Comparison of ENCODE assay signal across 8 cellular contexts in the genomic region with DNA sequence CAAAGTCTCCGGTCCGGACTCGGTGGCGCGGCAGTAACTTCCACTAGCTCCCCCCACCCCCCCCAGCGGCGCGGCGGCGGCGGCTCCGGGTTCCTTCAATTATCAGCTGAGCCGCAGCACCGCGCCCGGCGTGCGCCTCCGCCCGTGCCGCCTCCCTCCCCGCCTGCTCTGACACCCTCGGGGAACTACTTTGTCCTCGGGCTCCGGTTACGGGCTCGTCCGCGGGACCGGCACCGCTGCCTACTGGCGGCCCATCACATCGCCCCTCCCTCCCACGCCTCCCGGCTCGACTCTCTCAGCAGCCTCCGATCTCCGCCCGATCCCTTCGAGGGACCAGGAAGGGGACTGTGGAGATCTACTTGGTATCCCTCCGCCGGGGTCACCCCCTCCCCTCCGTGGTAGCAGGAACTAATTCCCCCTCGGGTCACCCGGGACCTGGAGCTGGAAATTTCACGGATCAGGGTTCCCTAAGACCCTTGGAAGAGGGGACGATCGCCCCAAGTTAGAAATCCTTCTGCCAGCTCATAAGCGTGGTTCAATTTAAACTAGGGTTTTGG. TPM values are rescaled to one million over a fixed set of nuclear protein-coding genes. Genes with fewer than 3 reads are reported as not detected.
DNase-seq lines count a peak whose midpoint lies in the region; ATAC-seq and TF ChIP-seq lines count a peak whose summit lies in the region.

A gene (minus strand): TSS at position 118 of the 557 bp plus-strand sequence. CDS start 41,930 bp downstream, outside the sequence.

- H3K27me3 ChIP-seq in spleen (replicated peaks in 1 of 7) = no peaks in the 10 kb centered on the region

- H3K4me3 Mint-ChIP-seq in WTC11 = peak within 1 kb of the TSS; percentile 97

- no peaks in the 10 kb centered on the region for H3K9me3 ChIP-seq in spleen

- H3K27ac Mint-ChIP-seq in WTC11 = peak within 1 kb of the TSS; percentile 96

- H3K27me3 Mint-ChIP-seq in WTC11 (ENCODE audit: low read depth) = no peaks in the 10 kb centered on the region

- in situ Hi-C loops in ACHN (cut with HindIII; ENCODE audit: low pct_ligation_motif_present, low pct_unique_long_range_greater_than_20kb, low sequenced_read_pairs) = no loop called here

- H3K4me3 ChIP-seq in cardiac fibroblast (replicated peaks in 1 of 2; ENCODE audit: low read depth in 2 of 2, low read length in 2 of 2) (peak within 1 kb of the TSS; percentile 74 to 92), spleen (peak within 1 kb of the TSS; percentile 96 to 100 (median 100))

- CTCF ChIA-PET in WTC11 (lab: Charles Lee) = interaction anchor here (0.9 to 2.0 kb wide), 3 partner anchors 11 to 145 kb away, joined by 4 to 10 read pairs (median 5); no protein-coding TSS in a partner anchor

- ATAC-seq in GM18870 (IDR thresholded peaks at IDR 0.05; ENCODE audit: unreplicated experiment) = peak; percentile 65
- peak; percentile 62 for ATAC-seq in HG03135 (IDR thresholded peaks at IDR 0.05; ENCODE audit: unreplicated experiment)
- peak; percentile 90 for ATAC-seq in WTC11

- no peaks in the 10 kb centered on the region for H3K9me3 Mint-ChIP-seq in WTC11

- POLR2A ChIA-PET in WTC11 (lab: Charles Lee) = interaction anchor here (0.6 to 0.7 kb wide), 2 partner anchors 22 to 26 kb away, joined by 3 read pairs; no protein-coding TSS in a partner anchor

- H3K36me3 Mint-ChIP-seq in WTC11 = peaks cover 8% of the 10 kb centered on the region

- no peak for TF ChIP-seq CTCF in WTC11 (IDR thresholded peaks at IDR 0.05)
- no peak for TF ChIP-seq CTCF in cardiac fibroblast (IDR thresholded peaks at IDR 0.05; ENCODE audit: low read depth, low read length)
- TF ChIP-seq CTCF in spleen (IDR thresholded peaks at IDR 0.05 in 8 of 11, conservative IDR thresholded peaks at IDR 0.05 in 3 of 11) = peak in 1 of 11 experiments; percentile 3

- peaks cover 11% of the 10 kb centered on the region for H3K4me1 Mint-ChIP-seq in WTC11

- peak within 1 kb of the TSS; percentile 93 to 99 (median 98) for H3K27ac ChIP-seq in spleen

- H3K4me1 ChIP-seq in spleen = peaks cover 14 to 58% (median 44%) of the 10 kb centered on the region in 6 donors

- intact Hi-C loops in spleen (cut with DNase I; ENCODE audit: low total_unique reads) = no loop called here

- DNase-seq in ACHN = peak; percentile 98
- DNase-seq in NCI-H2227 treated with DMSO at 0.1 percent for 48 hours (lab: John Stamatoyannopoulos, UW) = peak; percentile 98
- DNase-seq in WTC11 (ENCODE audit: low spot score) = peak; percentile 90
- DNase-seq in cardiac fibroblast (ENCODE audit: low read depth in 2 of 2) = peak; percentile 97 to 99
- peak; percentile 92 for DNase-seq in inferior parietal cortex (ENCODE audit: extremely low spot score)
- peak; percentile 96 for DNase-seq in spleen

- H3K36me3 ChIP-seq in spleen = peaks cover 0 to 16% (median 0%) of the 10 kb centered on the region in 6 donors

- WGBS in spleen, 5 donors = 0 to 2% (median 1%) methylated on average over 24 to 49 of the region's 49 CpGs

- peak in 1 of 3 donors; percentile 19 for TF ChIP-seq POLR2A in spleen (IDR thresholded peaks at IDR 0.05)

TF ChIP-seq in WTC11, 78 proteins besides CTCF, POLR2A, EP300 and RAD21 (continues in another document):
- 0 out of 2 replicates have a peak, but pooled peaks have one; percentile 39 for TF ChIP-seq TEAD1 (CRISPR knock-in tag; IDR thresholded peaks at IDR 0.05)
- no peak for TF ChIP-seq NFATC4 (CRISPR knock-in tag; IDR thresholded peaks at IDR 0.05)
- 0 out of 2 replicates have a peak, but pooled peaks have one; percentile 18 for TF ChIP-seq NFE2L1 (CRISPR knock-in tag; IDR thresholded peaks at IDR 0.05)
- TF ChIP-seq, protein P1, sequence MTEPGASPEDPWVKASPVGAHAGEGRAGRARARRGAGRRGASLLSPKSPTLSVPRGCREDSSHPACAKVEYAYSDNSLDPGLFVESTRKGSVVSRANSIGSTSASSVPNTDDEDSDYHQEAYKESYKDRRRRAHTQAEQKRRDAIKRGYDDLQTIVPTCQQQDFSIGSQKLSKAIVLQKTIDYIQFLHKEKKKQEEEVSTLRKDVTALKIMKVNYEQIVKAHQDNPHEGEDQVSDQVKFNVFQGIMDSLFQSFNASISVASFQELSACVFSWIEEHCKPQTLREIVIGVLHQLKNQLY (CRISPR knock-in tag; IDR thresholded peaks at IDR 0.05) = no peak
- TF ChIP-seq, protein P2, sequence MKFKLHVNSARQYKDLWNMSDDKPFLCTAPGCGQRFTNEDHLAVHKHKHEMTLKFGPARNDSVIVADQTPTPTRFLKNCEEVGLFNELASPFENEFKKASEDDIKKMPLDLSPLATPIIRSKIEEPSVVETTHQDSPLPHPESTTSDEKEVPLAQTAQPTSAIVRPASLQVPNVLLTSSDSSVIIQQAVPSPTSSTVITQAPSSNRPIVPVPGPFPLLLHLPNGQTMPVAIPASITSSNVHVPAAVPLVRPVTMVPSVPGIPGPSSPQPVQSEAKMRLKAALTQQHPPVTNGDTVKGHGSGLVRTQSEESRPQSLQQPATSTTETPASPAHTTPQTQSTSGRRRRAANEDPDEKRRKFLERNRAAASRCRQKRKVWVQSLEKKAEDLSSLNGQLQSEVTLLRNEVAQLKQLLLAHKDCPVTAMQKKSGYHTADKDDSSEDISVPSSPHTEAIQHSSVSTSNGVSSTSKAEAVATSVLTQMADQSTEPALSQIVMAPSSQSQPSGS (CRISPR knock-in tag; IDR thresholded peaks at IDR 0.05; ENCODE audit: borderline replicate concordance, low read depth) = no peak
- TF ChIP-seq FOXK1 (CRISPR knock-in tag; IDR thresholded peaks at IDR 0.05) = peak; percentile 58; the same call in 1 of the 2 replicates
- TF ChIP-seq SP1 (CRISPR knock-in tag; conservative IDR thresholded peaks at IDR 0.05) = peak; percentile 80; the same call in 1 of the 2 replicates
- TF ChIP-seq, protein P3, sequence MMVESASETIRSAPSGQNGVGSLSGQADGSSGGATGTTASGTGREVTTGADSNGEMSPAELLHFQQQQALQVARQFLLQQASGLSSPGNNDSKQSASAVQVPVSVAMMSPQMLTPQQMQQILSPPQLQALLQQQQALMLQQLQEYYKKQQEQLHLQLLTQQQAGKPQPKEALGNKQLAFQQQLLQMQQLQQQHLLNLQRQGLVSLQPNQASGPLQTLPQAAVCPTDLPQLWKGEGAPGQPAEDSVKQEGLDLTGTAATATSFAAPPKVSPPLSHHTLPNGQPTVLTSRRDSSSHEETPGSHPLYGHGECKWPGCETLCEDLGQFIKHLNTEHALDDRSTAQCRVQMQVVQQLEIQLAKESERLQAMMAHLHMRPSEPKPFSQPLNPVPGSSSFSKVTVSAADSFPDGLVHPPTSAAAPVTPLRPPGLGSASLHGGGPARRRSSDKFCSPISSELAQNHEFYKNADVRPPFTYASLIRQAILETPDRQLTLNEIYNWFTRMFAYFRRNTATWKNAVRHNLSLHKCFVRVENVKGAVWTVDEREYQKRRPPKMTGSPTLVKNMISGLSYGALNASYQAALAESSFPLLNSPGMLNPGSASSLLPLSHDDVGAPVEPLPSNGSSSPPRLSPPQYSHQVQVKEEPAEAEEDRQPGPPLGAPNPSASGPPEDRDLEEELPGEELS (CRISPR knock-in tag; IDR thresholded peaks at IDR 0.05) = no peak
- no peak for TF ChIP-seq ZNF121 (CRISPR knock-in tag; IDR thresholded peaks at IDR 0.05)
- peak; percentile 71; the same call in 1 of the 2 replicates for TF ChIP-seq NR2C2 (CRISPR knock-in tag; IDR thresholded peaks at IDR 0.05)
- TF ChIP-seq, protein P4, sequence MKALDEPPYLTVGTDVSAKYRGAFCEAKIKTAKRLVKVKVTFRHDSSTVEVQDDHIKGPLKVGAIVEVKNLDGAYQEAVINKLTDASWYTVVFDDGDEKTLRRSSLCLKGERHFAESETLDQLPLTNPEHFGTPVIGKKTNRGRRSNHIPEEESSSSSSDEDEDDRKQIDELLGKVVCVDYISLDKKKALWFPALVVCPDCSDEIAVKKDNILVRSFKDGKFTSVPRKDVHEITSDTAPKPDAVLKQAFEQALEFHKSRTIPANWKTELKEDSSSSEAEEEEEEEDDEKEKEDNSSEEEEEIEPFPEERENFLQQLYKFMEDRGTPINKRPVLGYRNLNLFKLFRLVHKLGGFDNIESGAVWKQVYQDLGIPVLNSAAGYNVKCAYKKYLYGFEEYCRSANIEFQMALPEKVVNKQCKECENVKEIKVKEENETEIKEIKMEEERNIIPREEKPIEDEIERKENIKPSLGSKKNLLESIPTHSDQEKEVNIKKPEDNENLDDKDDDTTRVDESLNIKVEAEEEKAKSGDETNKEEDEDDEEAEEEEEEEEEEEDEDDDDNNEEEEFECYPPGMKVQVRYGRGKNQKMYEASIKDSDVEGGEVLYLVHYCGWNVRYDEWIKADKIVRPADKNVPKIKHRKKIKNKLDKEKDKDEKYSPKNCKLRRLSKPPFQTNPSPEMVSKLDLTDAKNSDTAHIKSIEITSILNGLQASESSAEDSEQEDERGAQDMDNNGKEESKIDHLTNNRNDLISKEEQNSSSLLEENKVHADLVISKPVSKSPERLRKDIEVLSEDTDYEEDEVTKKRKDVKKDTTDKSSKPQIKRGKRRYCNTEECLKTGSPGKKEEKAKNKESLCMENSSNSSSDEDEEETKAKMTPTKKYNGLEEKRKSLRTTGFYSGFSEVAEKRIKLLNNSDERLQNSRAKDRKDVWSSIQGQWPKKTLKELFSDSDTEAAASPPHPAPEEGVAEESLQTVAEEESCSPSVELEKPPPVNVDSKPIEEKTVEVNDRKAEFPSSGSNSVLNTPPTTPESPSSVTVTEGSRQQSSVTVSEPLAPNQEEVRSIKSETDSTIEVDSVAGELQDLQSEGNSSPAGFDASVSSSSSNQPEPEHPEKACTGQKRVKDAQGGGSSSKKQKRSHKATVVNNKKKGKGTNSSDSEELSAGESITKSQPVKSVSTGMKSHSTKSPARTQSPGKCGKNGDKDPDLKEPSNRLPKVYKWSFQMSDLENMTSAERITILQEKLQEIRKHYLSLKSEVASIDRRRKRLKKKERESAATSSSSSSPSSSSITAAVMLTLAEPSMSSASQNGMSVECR (CRISPR knock-in tag; IDR thresholded peaks at IDR 0.05; ENCODE audit: borderline replicate concordance) = peak; percentile 73; the same call in 1 of the 2 replicates
- no peak for TF ChIP-seq FOXJ3 (CRISPR knock-in tag; IDR thresholded peaks at IDR 0.05; ENCODE audit: borderline replicate concordance)
- TF ChIP-seq, protein P5, sequence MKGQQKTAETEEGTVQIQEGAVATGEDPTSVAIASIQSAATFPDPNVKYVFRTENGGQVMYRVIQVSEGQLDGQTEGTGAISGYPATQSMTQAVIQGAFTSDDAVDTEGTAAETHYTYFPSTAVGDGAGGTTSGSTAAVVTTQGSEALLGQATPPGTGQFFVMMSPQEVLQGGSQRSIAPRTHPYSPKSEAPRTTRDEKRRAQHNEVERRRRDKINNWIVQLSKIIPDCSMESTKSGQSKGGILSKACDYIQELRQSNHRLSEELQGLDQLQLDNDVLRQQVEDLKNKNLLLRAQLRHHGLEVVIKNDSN (CRISPR knock-in tag; IDR thresholded peaks at IDR 0.05) = peak; percentile 54; the same call in 1 of the 2 replicates
- TF ChIP-seq ETV6 (CRISPR knock-in tag; IDR thresholded peaks at IDR 0.05) = peak; percentile 78

RNA-seq across cellular contexts. Expression of the gene that starts here (rescaled TPM):
- total RNA-seq in WTC11 (2021) = 146 to 152 TPM (median 149 TPM) in 3 replicates
- total RNA-seq in spleen = 100 to 1,000 TPM; 177 to 263 (median 224) TPM
- polyA plus RNA-seq in spleen = 10 to 100 TPM; 15.3 to 24.7 (median 18.1) TPM

Comparison
In these comparisons a context has a peak if more than half of its experiments do, and no peak if none do; other contexts are left out.
1. Peak in every context shown above with its lines: DNase-seq, ATAC-seq, H3K4me3 ChIP-seq and H3K27ac ChIP-seq.